Comparison of ENCODE assay signal across 7 cellular contexts in the genomic region with DNA sequence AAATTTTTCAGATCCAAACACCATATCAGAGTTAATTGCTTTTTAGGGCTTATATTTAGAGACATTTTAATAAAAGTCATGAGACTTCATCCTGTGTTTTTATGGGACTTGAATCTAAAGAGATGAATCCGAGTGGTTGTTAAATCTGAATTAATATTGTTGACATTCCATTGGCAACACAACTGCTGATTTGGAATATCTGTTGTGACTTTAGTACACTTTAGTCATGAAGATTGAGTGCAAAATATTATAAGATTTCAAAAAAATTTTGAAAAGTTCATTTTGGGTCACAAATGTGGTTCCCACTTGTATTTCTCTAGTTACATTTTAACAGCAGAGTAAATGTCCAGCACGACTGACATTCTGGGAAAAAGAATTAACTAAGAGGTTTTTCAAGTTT.
"Had no signal": no experiment of that assay in that cellular context is flagged by ENCODE, and none has a peak within 500 bp of the region (broad histone marks: within the 10 kb centered on the region; RNA-seq: fewer than 3 reads in every experiment).

No MANE protein-coding gene starts in this region.

- FAIRE-seq: H1, H54, HepG2 had no signal

- H3K4me3 ChIP-seq: GM23338 had no signal

- ATAC-seq: GM23338, HepG2 had no signal

- DNase-seq: H9, HCEC 1CT, KBM-7 had no signal
